ENCODE assay signal across 12 cellular contexts in genomic region chr1:169681094-169681493, GRCh38. TPM values are rescaled to one million over a fixed set of nuclear protein-coding genes. Genes with fewer than 3 reads are reported as not detected.
DNase-seq lines count a peak whose midpoint lies in the region; ATAC-seq and TF ChIP-seq lines count a peak whose summit lies in the region.
"Had no signal": no experiment of that assay in that cellular context is flagged by ENCODE, and none has a peak within 500 bp of the region (broad histone marks: within the 10 kb centered on the region; RNA-seq: fewer than 3 reads in every experiment).

No MANE protein-coding gene starts in this region.

- H3K9me3 ChIP-seq in SJCRH30 (replicated peaks) = no peaks in the 10 kb centered on the region
- no peaks in the 10 kb centered on the region for H3K9me3 ChIP-seq in stomach
- H3K9me3 ChIP-seq: tibial artery had no signal

- peaks cover 34% of the 10 kb centered on the region for H3K4me1 Mint-ChIP-seq in memory B cell

- intact Hi-C loops in stomach (cut with DNase I; ENCODE audit: low total_unique reads) = no loop called here

- H3K36me3 ChIP-seq in SJCRH30 (no peaks in the 10 kb centered on the region), stomach (no peaks in the 10 kb centered on the region)
- H3K36me3 ChIP-seq: tibial artery had no signal

- H3K27ac Mint-ChIP-seq in memory B cell = no peak overlapping the region

- no peak overlapping the region for H3K27ac ChIP-seq in SJCRH30
- no peak overlapping the region for H3K27ac ChIP-seq in stomach
- H3K27ac ChIP-seq: tibial artery had no signal

- no peaks in the 10 kb centered on the region for H3K27me3 ChIP-seq in SJCRH30
- no peaks in the 10 kb centered on the region for H3K27me3 ChIP-seq in stomach
- H3K27me3 ChIP-seq: tibial artery had no signal

- 33 to 54% (median 48%) methylated on average over 2 of the region's 2 CpGs for WGBS in stomach, 5 donors

- no peaks in the 10 kb centered on the region for H3K9me3 Mint-ChIP-seq in memory B cell

- no peaks in the 10 kb centered on the region for H3K27me3 Mint-ChIP-seq in memory B cell

- ATAC-seq in GM18861 (IDR thresholded peaks at IDR 0.05; ENCODE audit: unreplicated experiment) (peak; percentile 15), GM21390 (IDR thresholded peaks at IDR 0.05; ENCODE audit: unreplicated experiment) (peak; percentile 26), HG03354 (IDR thresholded peaks at IDR 0.05; ENCODE audit: poor library complexity, severe bottlenecking, unreplicated experiment) (peak; percentile 30), memory B cell (ENCODE audit: low read depth) (peak; percentile 25)

- no peak for DNase-seq in memory B cell (ENCODE audit: low spot score in 2 of 2)
- no peak for DNase-seq in SK-N-DZ (ENCODE audit: low spot score)
- DNase-seq in GM20000 (ENCODE audit: low spot score) = no peak
- DNase-seq in SJCRH30 = no peak
- no peak for DNase-seq in stomach
- DNase-seq: KBM-7, NCI-H526 treated with DMSO at 0.1 percent for 48 hours, tibial artery had no signal

- no peak overlapping the region for H3K4me3 ChIP-seq in SJCRH30
- H3K4me3 ChIP-seq in stomach = no peak overlapping the region
- H3K4me3 ChIP-seq: tibial artery had no signal

- TF ChIP-seq CTCF in GM20000 (IDR thresholded peaks at IDR 0.05; ENCODE audit: extremely low read depth, missing control alignments) (no peak), stomach (IDR thresholded peaks at IDR 0.05) (no peak)

- TF ChIP-seq EP300 in stomach (IDR thresholded peaks at IDR 0.05) = no peak

- H3K4me3 Mint-ChIP-seq in memory B cell = peak overlapping the region; percentile 53

- H3K4me1 ChIP-seq in SJCRH30 (no peaks in the 10 kb centered on the region), stomach (peaks cover 0 to 9% (median 0%) of the 10 kb centered on the region in 4 donors)
- H3K4me1 ChIP-seq: tibial artery had no signal

- no peaks in the 10 kb centered on the region for H3K36me3 Mint-ChIP-seq in memory B cell

- no peak for TF ChIP-seq POLR2A in stomach (IDR thresholded peaks at IDR 0.05)

RNA-seq across cellular contexts. Expression of gene SELL, which starts 30.3 kb away (rescaled TPM):
- polyA plus RNA-seq in SK-N-DZ (2014; cell fraction: cytosol; rRNA removed) = not detected in 2 replicates
- polyA plus RNA-seq in SK-N-DZ (2014; cell fraction: nucleus; rRNA removed) = not detected in 2 replicates
- total RNA-seq in SJCRH30 (2014; rRNA removed; shearing (Covaris generic)) = not detected in 2 replicates
- total RNA-seq in stomach = 10 to 100 TPM in 1 of 5 donors, 1 to 10 TPM in 1, not detected in 3; 2.9 to 11.9 TPM
- 1 to 10 TPM; 1.1 to 3.1 (median 1.9) TPM for polyA plus RNA-seq in stomach

RNA-seq across cellular contexts. Expression of gene SELP, which starts 51.2 kb away (rescaled TPM):
- polyA plus RNA-seq in SK-N-DZ (2014; cell fraction: cytosol; rRNA removed) = not detected in 2 replicates
- polyA plus RNA-seq in SK-N-DZ (2014; cell fraction: nucleus; rRNA removed) = not detected in 2 replicates
- not detected in 2 replicates for total RNA-seq in SJCRH30 (2014; rRNA removed; shearing (Covaris generic))
- 10 to 100 TPM in 1 of 5 donors, 1 to 10 TPM in 3, under 1 TPM in 1; 0.58 to 17.9 (median 2.8) TPM for total RNA-seq in stomach
- 1 to 10 TPM; 1.6 to 2.7 (median 2.3) TPM for polyA plus RNA-seq in stomach

RNA-seq across cellular contexts. Expression of gene SELE, which starts 52.8 kb away (rescaled TPM):
- not detected in 2 replicates for polyA plus RNA-seq in SK-N-DZ (2014; cell fraction: cytosol; rRNA removed)
- not detected in 2 replicates for polyA plus RNA-seq in SK-N-DZ (2014; cell fraction: nucleus; rRNA removed)
- total RNA-seq in SJCRH30 (2014; rRNA removed; shearing (Covaris generic)) = not detected in 2 replicates
- under 1 TPM in 3 of 5 donors, not detected in 2; 0.29 to 0.87 (median 0.55) TPM for total RNA-seq in stomach
- under 1 TPM; 0.44 to 0.70 (median 0.46) TPM for polyA plus RNA-seq in stomach
- total RNA-seq: T-helper 1 cell treated with Interleukin-12 subunit alpha and Interleukin-12 subunit beta and Interleukin-4 antibody, amounts not matched to agents 30 ng/mL and 1 ng/mL, for 36 hours had no signal
